30 cellular contexts compared by ENCODE assay signal in the genomic region with DNA sequence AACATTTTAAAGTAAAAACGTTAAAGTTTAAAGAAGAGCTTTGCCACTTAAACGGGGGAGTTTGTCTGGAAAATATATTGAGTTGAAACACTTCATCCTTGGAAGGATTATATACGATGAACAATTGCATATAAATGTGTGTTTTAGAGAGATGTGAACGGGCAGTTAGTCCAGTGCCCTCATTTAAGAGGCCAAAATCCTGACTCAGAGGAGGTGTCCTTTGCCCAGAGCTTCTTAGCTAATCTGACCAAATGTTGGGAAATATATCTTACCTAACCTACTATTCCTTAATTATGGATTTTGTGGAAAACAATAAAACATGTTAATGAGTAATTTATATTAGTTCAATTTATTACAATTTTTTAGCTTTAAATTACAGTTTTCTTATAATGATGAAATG.
A peak's percentile ranks its signal among the peaks of the same experiment; 100 is the strongest.
DNase-seq lines count a peak whose midpoint lies in the region; ATAC-seq, FAIRE-seq and TF ChIP-seq lines count a peak whose summit lies in the region.
"Had no signal": no experiment of that assay in that cellular context is flagged by ENCODE, and none has a peak within 500 bp of the region (broad histone marks: within the 10 kb centered on the region; RNA-seq: fewer than 3 reads in every experiment).

No MANE protein-coding gene starts in this region.

- no peaks in the 10 kb centered on the region for H3K27me3 ChIP-seq in fibroblast of lung (ENCODE audit: control insufficient read depth, insufficient read depth, low read length)
- H3K27me3 ChIP-seq: testis had no signal

- no peak overlapping the region for H3K27ac Mint-ChIP-seq in stimulated activated memory B cell treated with anti-CD40 and anti-IgM and Interleukin-4, amounts not matched to agents 10 μg/mL and 1 μg/mL and 100 μg/mL, for 72 hours
- H3K27ac Mint-ChIP-seq: activated CD4-positive, alpha-beta T cell treated with anti-CD3 and anti-CD28 coated beads, Interleukin-2, amount 10 ng/mL, durations not matched to agents 24 days and 14 days; activated naive CD8-positive, alpha-beta T cell; CD4-positive, alpha-beta T cell; effector memory CD8-positive, alpha-beta T cell; nephron; stimulated activated naive CD8-positive, alpha-beta T cell treated with anti-CD3 and anti-CD28 coated beads, Interleukin-15, Interleukin-2, amounts not matched to agents 100 ng/mL and 50 ng/mL, for 24 hours had no signal

- H3K4me1 ChIP-seq in fibroblast of lung (ENCODE audit: control insufficient read depth, extremely low read depth, insufficient read depth, low read length): no peaks in the 10 kb centered on the region
- H3K4me1 ChIP-seq: gastrocnemius medialis, testis had no signal

- peak; percentile 42 for DNase-seq in ELR (ENCODE audit: low read depth)
- DNase-seq in RCC 7860 (ENCODE audit: low spot score): no peak
- peak; percentile 20 to 60 for DNase-seq in fibroblast of lung (ENCODE audit: low read depth in 2 of 2)
- DNase-seq in omental fat pad (ENCODE audit: low spot score): no peak
- no peak for DNase-seq in NCI-H2227 (lab: John Stamatoyannopoulos, UW; ENCODE audit: unreplicated experiment)
- no peak for DNase-seq in NCI-H1092 treated with DMSO at 0.1 percent for 48 hours (lab: John Stamatoyannopoulos, UW)
- no peak for DNase-seq in stimulated activated CD4-positive, alpha-beta T cell treated with anti-CD3 and anti-CD28 coated beads, Interleukin-12 subunit alpha, Interleukin-12 subunit beta, amount 100 ng/mL, for 4 hours
- DNase-seq: activated CD4-positive, alpha-beta T cell treated with anti-CD3 and anti-CD28 coated beads, Interleukin-2, amount 10 ng/mL, durations not matched to agents 24 days and 14 days; activated CD8-positive, alpha-beta memory T cell treated with anti-CD3 and anti-CD28 coated beads for 24 hours; activated T-cell treated with anti-CD3 and anti-CD28 coated beads for 4 hours; AML-193; aorta; CD4-positive, alpha-beta T cell; DND-41; effector memory CD8-positive, alpha-beta T cell; erythroblast; gastrocnemius medialis; NCI-H1105 treated with DMSO at 0.1 percent for 48 hours; NCI-H2029 treated with DMSO at 0.1 percent for 48 hours; NCI-H345; SHP77 treated with DMSO at 0.1 percent for 48 hours; stimulated activated CD4-positive, alpha-beta T cell treated with anti-CD3 and anti-CD28 coated beads, Interleukin-1b, Interleukin-23, amount 100 ng/mL, for 48 hours; SW 1271; testis had no signal

- TF ChIP-seq CTCF in fibroblast of lung (conservative IDR thresholded peaks at IDR 0.05 in 1 of 2, IDR thresholded peaks at IDR 0.05 in 1 of 2; ENCODE audit: low read depth in 1 of 2, low read length in 2 of 2): no peak
- no peak for TF ChIP-seq CTCF in omental fat pad (IDR thresholded peaks at IDR 0.05)

- H3K4me2 ChIP-seq in fibroblast of lung (ENCODE audit: extremely low read depth, insufficient read depth, low read length): no peak overlapping the region

- H3K9ac ChIP-seq in fibroblast of lung (ENCODE audit: insufficient read depth, low read length): no peak overlapping the region

- no peak overlapping the region for H3K4me3 ChIP-seq in fibroblast of lung (replicated peaks in 1 of 4; ENCODE audit: control extremely low read depth in 1 of 4, insufficient read depth in 1 of 4, low read depth in 3 of 4, low read length in 4 of 4)
- H3K4me3 ChIP-seq: coronary artery, gastrocnemius medialis, skin epidermis, testis had no signal

- ATAC-seq in omental fat pad (ENCODE audit: low FRiP score): peak; percentile 57
- no peak for ATAC-seq in stimulated activated memory B cell treated with anti-CD40 and anti-IgM and Interleukin-4, amounts not matched to agents 10 μg/mL and 1 μg/mL and 100 μg/mL, for 72 hours
- ATAC-seq: effector memory CD8-positive, alpha-beta T cell; gastrocnemius medialis had no signal

- H3K9me3 ChIP-seq in fibroblast of lung (ENCODE audit: control insufficient read depth, insufficient read depth, low read depth, low read length): no peaks in the 10 kb centered on the region
- H3K9me3 ChIP-seq: gastrocnemius medialis, testis had no signal

- H3K27me3 Mint-ChIP-seq in stimulated activated memory B cell treated with anti-CD40 and anti-IgM and Interleukin-4, amounts not matched to agents 10 μg/mL and 1 μg/mL and 100 μg/mL, for 72 hours: no peaks in the 10 kb centered on the region
- H3K27me3 Mint-ChIP-seq: activated naive CD8-positive, alpha-beta T cell had no signal

- no peaks in the 10 kb centered on the region for H3K36me3 ChIP-seq in fibroblast of lung (ENCODE audit: control insufficient read depth, insufficient read depth, low read length)
- H3K36me3 ChIP-seq: gastrocnemius medialis had no signal

- FAIRE-seq in RCC 7860 (lab: Jason Lieb, UNC): peak; percentile 71

- no peak overlapping the region for H2AFZ ChIP-seq in fibroblast of lung (ENCODE audit: low read length)

- H3K4me3 Mint-ChIP-seq in stimulated activated memory B cell treated with anti-CD40 and anti-IgM and Interleukin-4, amounts not matched to agents 10 μg/mL and 1 μg/mL and 100 μg/mL, for 72 hours: no peak overlapping the region
- H3K4me3 Mint-ChIP-seq: activated CD4-positive, alpha-beta T cell treated with anti-CD3 and anti-CD28 coated beads, Interleukin-2, amount 10 ng/mL, durations not matched to agents 24 days and 14 days; activated naive CD8-positive, alpha-beta T cell; CD4-positive, alpha-beta T cell; effector memory CD8-positive, alpha-beta T cell; nephron; stimulated activated naive CD8-positive, alpha-beta T cell treated with anti-CD3 and anti-CD28 coated beads, Interleukin-15, Interleukin-2, amounts not matched to agents 100 ng/mL and 50 ng/mL, for 24 hours had no signal

- no peaks in the 10 kb centered on the region for H4K20me1 ChIP-seq in fibroblast of lung (ENCODE audit: control insufficient read depth, extremely low read depth, insufficient read depth, low read length)

- H3K9me3 Mint-ChIP-seq in stimulated activated memory B cell treated with anti-CD40 and anti-IgM and Interleukin-4, amounts not matched to agents 10 μg/mL and 1 μg/mL and 100 μg/mL, for 72 hours: no peaks in the 10 kb centered on the region
- H3K9me3 Mint-ChIP-seq: activated CD4-positive, alpha-beta T cell treated with anti-CD3 and anti-CD28 coated beads, Interleukin-2, amount 10 ng/mL, durations not matched to agents 24 days and 14 days; CD4-positive, alpha-beta T cell; effector memory CD8-positive, alpha-beta T cell; nephron; stimulated activated naive CD8-positive, alpha-beta T cell treated with anti-CD3 and anti-CD28 coated beads, Interleukin-15, Interleukin-2, amounts not matched to agents 100 ng/mL and 50 ng/mL, for 24 hours had no signal

- H3K79me2 ChIP-seq in fibroblast of lung (ENCODE audit: control insufficient read depth, insufficient read depth, low read length): no peaks in the 10 kb centered on the region

- H3K4me1 Mint-ChIP-seq in stimulated activated memory B cell treated with anti-CD40 and anti-IgM and Interleukin-4, amounts not matched to agents 10 μg/mL and 1 μg/mL and 100 μg/mL, for 72 hours: no peaks in the 10 kb centered on the region
- H3K4me1 Mint-ChIP-seq: nephron had no signal

- H3K36me3 Mint-ChIP-seq in stimulated activated memory B cell treated with anti-CD40 and anti-IgM and Interleukin-4, amounts not matched to agents 10 μg/mL and 1 μg/mL and 100 μg/mL, for 72 hours: no peaks in the 10 kb centered on the region
- H3K36me3 Mint-ChIP-seq: activated naive CD8-positive, alpha-beta T cell had no signal

- no peak overlapping the region for H3K27ac ChIP-seq in fibroblast of lung (ENCODE audit: insufficient read depth, low read length)
- H3K27ac ChIP-seq: coronary artery, gastrocnemius medialis, skin epidermis, testis had no signal

Comparison
In these comparisons a context has a peak if more than half of its experiments do, and no peak if none do; other contexts are left out.
1. DNase-seq: peak in ELR (single experiment) and fibroblast of lung (2 of 2); none in RCC 7860 (single experiment), omental fat pad (single experiment), NCI-H2227 (single experiment), NCI-H1092 treated with DMSO at 0.1 percent for 48 hours (single experiment) and stimulated activated CD4-positive, alpha-beta T cell treated with anti-CD3 and anti-CD28 coated beads, Interleukin-12 subunit alpha, Interleukin-12 subunit beta, amount 100 ng/mL, for 4 hours (single experiment).